ENCODE assay signal across 8 cellular contexts in genomic region chr13:79385694-79386093, GRCh38. TPM values are rescaled to one million over a fixed set of nuclear protein-coding genes. Genes with fewer than 3 reads are reported as not detected.
A peak's percentile ranks its signal among the peaks of the same experiment; 100 is the strongest.
DNase-seq lines count a peak whose midpoint lies in the region; ATAC-seq and TF ChIP-seq lines count a peak whose summit lies in the region.

No MANE protein-coding gene starts in this region.

- H3K27me3 Mint-ChIP-seq in activated naive CD8-positive, alpha-beta T cell treated with anti-CD3 and anti-CD28 coated beads, Interleukin-2, amount 50 U/mL, for 24 hours = no peaks in the 10 kb centered on the region

- H3K4me1 Mint-ChIP-seq in activated naive CD8-positive, alpha-beta T cell treated with anti-CD3 and anti-CD28 coated beads, Interleukin-2, amount 50 U/mL, for 24 hours = peaks cover 85% of the 10 kb centered on the region

- no peaks in the 10 kb centered on the region for H3K9me3 ChIP-seq in body of pancreas

- 69 to 78% methylated on average over 1 of the region's 1 CpG for WGBS in body of pancreas, 2 donors

- H3K4me3 ChIP-seq in body of pancreas = no peak overlapping the region

- no peaks in the 10 kb centered on the region for H3K9me3 Mint-ChIP-seq in activated naive CD8-positive, alpha-beta T cell treated with anti-CD3 and anti-CD28 coated beads, Interleukin-2, amount 50 U/mL, for 24 hours

- no peaks in the 10 kb centered on the region for H3K36me3 ChIP-seq in body of pancreas (replicated peaks in 1 of 2; ENCODE audit: insufficient read depth in 1 of 2, low read depth in 2 of 2)

- H3K27me3 ChIP-seq in body of pancreas = no peaks in the 10 kb centered on the region

- no peak overlapping the region for H3K27ac ChIP-seq in body of pancreas

- intact Hi-C loops in body of pancreas (cut with DNase I) = no loop called here

- ATAC-seq in GM18505 (IDR thresholded peaks at IDR 0.05; ENCODE audit: unreplicated experiment) (peak; percentile 93), GM21381 (IDR thresholded peaks at IDR 0.05; ENCODE audit: unreplicated experiment) (peak; percentile 94), HG03469 (IDR thresholded peaks at IDR 0.05; ENCODE audit: unreplicated experiment) (peak; percentile 90), body of pancreas (no peak)
- peak; percentile 92 for ATAC-seq in activated naive CD8-positive, alpha-beta T cell treated with anti-CD3 and anti-CD28 coated beads, Interleukin-2, amount 50 U/mL, for 24 hours

- peak overlapping the region; percentile 86 for H3K27ac Mint-ChIP-seq in activated naive CD8-positive, alpha-beta T cell treated with anti-CD3 and anti-CD28 coated beads, Interleukin-2, amount 50 U/mL, for 24 hours

- DNase-seq in activated naive CD8-positive, alpha-beta T cell treated with anti-CD3 and anti-CD28 coated beads, Interleukin-2, amount 50 U/mL, for 24 hours = peak; percentile 36
- DNase-seq in GOT3 (lab: John Stamatoyannopoulos, UW) (no peak), HuH-7.5 (ENCODE audit: low spot score) (no peak), body of pancreas (no peak), NCI-H1436 treated with DMSO at 0.1 percent for 48 hours (lab: John Stamatoyannopoulos, UW) (no peak)

- peak overlapping the region; percentile 51 for H3K4me3 Mint-ChIP-seq in activated naive CD8-positive, alpha-beta T cell treated with anti-CD3 and anti-CD28 coated beads, Interleukin-2, amount 50 U/mL, for 24 hours

- no peak for TF ChIP-seq POLR2A in GM18505 (IDR thresholded peaks at IDR 0.05; ENCODE audit: borderline replicate concordance, extremely low read depth, insufficient read depth, insufficient read length)
- no peak for TF ChIP-seq POLR2A in body of pancreas (IDR thresholded peaks at IDR 0.05)

- H3K4me1 ChIP-seq in body of pancreas = peaks cover 10% of the 10 kb centered on the region

- H3K36me3 Mint-ChIP-seq in activated naive CD8-positive, alpha-beta T cell treated with anti-CD3 and anti-CD28 coated beads, Interleukin-2, amount 50 U/mL, for 24 hours (ENCODE audit: low read depth) = peaks cover 22% of the 10 kb centered on the region

- no peak for TF ChIP-seq CTCF in body of pancreas (IDR thresholded peaks at IDR 0.05)

RNA-seq across cellular contexts. Expression of gene RBM26, which starts 20.4 kb away (rescaled TPM):
- total RNA-seq in body of pancreas = 10 to 100 TPM; 32.3 to 38.1 TPM
